13 cellular contexts compared by ENCODE assay signal in genomic region chr10:124971276-124971675, GRCh38. TPM values are rescaled to one million over a fixed set of nuclear protein-coding genes. Genes with fewer than 3 reads are reported as not detected.
A peak's percentile ranks its signal among the peaks of the same experiment; 100 is the strongest.
DNase-seq lines count a peak whose midpoint lies in the region; ATAC-seq, FAIRE-seq and TF ChIP-seq lines count a peak whose summit lies in the region.
"Had no signal": no experiment of that assay in that cellular context is flagged by ENCODE, and none has a peak within 500 bp of the region (broad histone marks: within the 10 kb centered on the region; RNA-seq: fewer than 3 reads in every experiment).

No MANE protein-coding gene starts in this region.

- H3K36me3 ChIP-seq in gastrocnemius medialis, result peaks cover 0 to 48% of the 10 kb centered on the region in 2 donors

- no peak overlapping the region for H3K4me3 ChIP-seq in coronary artery
- H3K4me3 ChIP-seq in gastrocnemius medialis, result no peak overlapping the region
- H3K4me3 ChIP-seq: SJSA1 had no signal

- no peak for DNase-seq in GM19239 (ENCODE audit: insufficient read length, low spot score)
- DNase-seq in coronary artery (ENCODE audit: low spot score), result no peak
- DNase-seq in gastrocnemius medialis, result no peak
- DNase-seq in NOMO-1 (lab: John Stamatoyannopoulos, UW; ENCODE audit: unreplicated experiment in 2 of 2), result no peak
- no peak for DNase-seq in NCI-H2081 treated with DMSO at 0.1 percent for 48 hours (lab: John Stamatoyannopoulos, UW)
- DNase-seq in middle frontal gyrus (ENCODE audit: extremely low spot score, low spot score), result no peak
- DNase-seq: activated CD4-positive, alpha-beta T cell treated with anti-CD3 and anti-CD28 coated beads, Interleukin-2, amount 50 U/mL, for 1 hour; Calu3; NCI-H226 had no signal

- TF ChIP-seq CTCF in coronary artery (IDR thresholded peaks at IDR 0.05), result no peak
- TF ChIP-seq CTCF in gastrocnemius medialis (IDR thresholded peaks at IDR 0.05 in 4 of 5, conservative IDR thresholded peaks at IDR 0.05 in 1 of 5), result no peak

- peaks cover 43 to 60% of the 10 kb centered on the region in 2 donors for H3K4me1 ChIP-seq in gastrocnemius medialis

- FAIRE-seq in GM19239 (lab: Jason Lieb, UNC), result peak; percentile 42
- FAIRE-seq: endothelial cell of umbilical vein had no signal

- H3K27ac ChIP-seq in coronary artery (peak overlapping the region; percentile 41 to 74), gastrocnemius medialis (peak overlapping the region; percentile 50 to 70 (median 54))
- H3K27ac ChIP-seq: SJSA1 had no signal

- intact Hi-C loops in gastrocnemius medialis (cut with DNase I; ENCODE audit: low total_unique reads), result no loop called here

- no peaks in the 10 kb centered on the region for H3K9me3 ChIP-seq in gastrocnemius medialis
- H3K9me3 ChIP-seq: SJSA1 had no signal

- ATAC-seq in HG02759 (IDR thresholded peaks at IDR 0.05; ENCODE audit: unreplicated experiment), result peak; percentile 41
- no peak for ATAC-seq in gastrocnemius medialis
- no peak for ATAC-seq in GM18907 (IDR thresholded peaks at IDR 0.05; ENCODE audit: unreplicated experiment)

- in situ Hi-C loops in gastrocnemius medialis (cut with MboI; ENCODE audit: low sequenced_read_pairs in 4 of 4), result no loop called here

- no peaks in the 10 kb centered on the region for H3K27me3 ChIP-seq in gastrocnemius medialis
- H3K27me3 ChIP-seq: SJSA1 had no signal

- TF ChIP-seq POLR2A in gastrocnemius medialis (IDR thresholded peaks at IDR 0.05), result no peak

RNA-seq across cellular contexts. Expression of gene ZRANB1, which starts 29.4 kb away (rescaled TPM):
- 10 to 100 TPM; 51.2 to 91.1 (median 74.6) TPM for total RNA-seq in gastrocnemius medialis
